In the genomic region with DNA sequence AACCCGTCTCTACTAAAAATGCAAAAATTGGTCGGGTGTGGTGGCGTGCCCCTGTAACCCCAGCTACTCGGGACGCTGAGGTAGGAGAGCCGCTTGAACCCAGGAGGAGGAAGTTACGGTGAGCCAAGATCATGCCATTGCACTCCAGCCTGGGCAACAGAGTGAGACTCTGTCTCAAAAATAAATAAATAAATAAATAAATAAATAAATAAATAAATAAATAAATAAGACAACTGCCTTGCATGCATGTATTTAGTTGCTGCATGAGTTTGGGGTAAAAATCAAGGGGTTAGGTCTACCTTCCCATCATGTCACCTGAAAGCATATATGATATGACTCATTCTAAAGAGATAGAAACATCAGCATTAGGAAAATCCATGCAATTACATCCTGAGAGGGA, we compare ENCODE assay signal across 21 cellular contexts.
"Had no signal": no experiment of that assay in that cellular context is flagged by ENCODE, and none has a peak within 500 bp of the region (broad histone marks: within the 10 kb centered on the region; RNA-seq: fewer than 3 reads in every experiment).

No MANE protein-coding gene starts in this region.

- DNase-seq: colonic mucosa; cortex of kidney; effector CD8-positive, alpha-beta T cell; effector memory CD8-positive, alpha-beta T cell; endodermal cell; erythroblast; esophagus squamous epithelium; foreskin fibroblast; foreskin melanocyte; gastrocnemius medialis; glutamatergic neuron; heart left ventricle; hippocampal formation; left cardiac atrium; left lung; left ventricle myocardium superior; lower lobe of right lung; mesenchymal stem cell; mucosa of descending colon; naive B cell had no signal

- H3K27ac ChIP-seq: colonic mucosa, epithelial cell of prostate, gastrocnemius medialis, left lung, lower lobe of right lung had no signal

- H3K36me3 ChIP-seq: colonic mucosa, esophagus squamous epithelium, gastrocnemius medialis, heart left ventricle, left lung, lower lobe of right lung had no signal

- H3K9me3 ChIP-seq: colonic mucosa, esophagus squamous epithelium, gastrocnemius medialis, heart left ventricle, left lung, lower lobe of right lung, mucosa of descending colon had no signal

- H3K4me3 ChIP-seq: colonic mucosa, esophagus squamous epithelium, gastrocnemius medialis, heart left ventricle, left lung, lower lobe of right lung, mucosa of descending colon had no signal

- H3K27me3 ChIP-seq: colonic mucosa, esophagus squamous epithelium, gastrocnemius medialis, heart left ventricle, left lung had no signal

- H3K4me1 ChIP-seq: colonic mucosa, gastrocnemius medialis, heart left ventricle, left lung, lower lobe of right lung had no signal
